ENCODE assay signal across 9 cellular contexts in genomic region chr17:7179317-7180254, GRCh38. TPM values are rescaled to one million over a fixed set of nuclear protein-coding genes. Genes with fewer than 3 reads are reported as not detected.
DNase-seq lines count a peak whose midpoint lies in the region; ATAC-seq and TF ChIP-seq lines count a peak whose summit lies in the region.
"Had no signal": no experiment of that assay in that cellular context is flagged by ENCODE, and none has a peak within 500 bp of the region (broad histone marks: within the 10 kb centered on the region; RNA-seq: fewer than 3 reads in every experiment).

Gene ASGR1 (minus strand): TSS chr17:7179370. CDS start chr17:7178563, 807 bp downstream.

- no peaks in the 10 kb centered on the region for H4K20me1 ChIP-seq in GM23248 (ENCODE audit: insufficient read depth)
- H4K20me1 ChIP-seq in fibroblast of lung (ENCODE audit: control insufficient read depth, extremely low read depth, insufficient read depth, low read length) = no peaks in the 10 kb centered on the region
- no peaks in the 10 kb centered on the region for H4K20me1 ChIP-seq in osteoblast (ENCODE audit: insufficient read depth, low read length)

- DNase-seq in GM23248 (no peak), SK-N-MC (ENCODE audit: low read depth, low spot score) (no peak), fibroblast of lung (ENCODE audit: low read depth in 2 of 2) (no peak), osteoblast (ENCODE audit: insufficient read length, low spot score, missing footprints) (peak; percentile 68), NCI-H82 (lab: John Stamatoyannopoulos, UW) (no peak), NCI-H1092 treated with DMSO at 0.1 percent for 48 hours (lab: John Stamatoyannopoulos, UW) (no peak), NCI-H1048 (lab: John Stamatoyannopoulos, UW) (no peak)
- DNase-seq: stimulated activated CD4-positive, alpha-beta T cell treated with anti-CD3 and anti-CD28 coated beads, Interleukin-12 subunit alpha, Interleukin-12 subunit beta, amount 100 ng/mL, for 4 hours had no signal

- H3K9ac ChIP-seq in GM23248 (no peak within 1 kb of the TSS), SK-N-MC (ENCODE audit: insufficient read length) (peak within 1 kb of the TSS; percentile 71), fibroblast of lung (ENCODE audit: insufficient read depth, low read length) (no peak within 1 kb of the TSS)

- H3K27me3 ChIP-seq in GM23248 (replicated peaks; ENCODE audit: insufficient read depth) (no peaks in the 10 kb centered on the region), fibroblast of lung (ENCODE audit: control insufficient read depth, insufficient read depth, low read length) (peaks cover 2% of the 10 kb centered on the region), osteoblast (ENCODE audit: insufficient read depth, low read length) (peaks cover 4% of the 10 kb centered on the region)

- no peaks in the 10 kb centered on the region for H3K9me2 ChIP-seq in GM23248 (ENCODE audit: insufficient read depth)

- H3K4me1 ChIP-seq in GM23248 (ENCODE audit: insufficient read depth) = 0 out of 2 replicates have a peak, but pooled peaks cover 5% of the 10 kb centered on the region
- H3K4me1 ChIP-seq in fibroblast of lung (ENCODE audit: control insufficient read depth, extremely low read depth, insufficient read depth, low read length) = no peaks in the 10 kb centered on the region
- H3K4me1 ChIP-seq in osteoblast (ENCODE audit: insufficient read depth, low read length) = peaks cover 15% of the 10 kb centered on the region

- no peak for ATAC-seq in HG03378 (IDR thresholded peaks at IDR 0.05; ENCODE audit: unreplicated experiment)

- H3K4me2 ChIP-seq in GM23248 (ENCODE audit: unreplicated experiment) (peak within 1 kb of the TSS; percentile 93), fibroblast of lung (ENCODE audit: extremely low read depth, insufficient read depth, low read length) (peak within 1 kb of the TSS; percentile 98), osteoblast (ENCODE audit: insufficient read depth, low read length) (peak within 1 kb of the TSS; percentile 87)

- H3F3A ChIP-seq in GM23248 (ENCODE audit: insufficient read depth) = no peaks in the 10 kb centered on the region

- H3K79me2 ChIP-seq in GM23248 (ENCODE audit: insufficient read depth) (no peaks in the 10 kb centered on the region), fibroblast of lung (ENCODE audit: control insufficient read depth, insufficient read depth, low read length) (no peaks in the 10 kb centered on the region), osteoblast (ENCODE audit: insufficient read depth, low read length) (no peaks in the 10 kb centered on the region)

- in situ Hi-C loops in GM23248 (cut with MboI) = no loop called here

- TF ChIP-seq CTCF in fibroblast of lung (conservative IDR thresholded peaks at IDR 0.05 in 1 of 2, IDR thresholded peaks at IDR 0.05 in 1 of 2; ENCODE audit: low read depth in 1 of 2, low read length in 2 of 2) (no peak), osteoblast (IDR thresholded peaks at IDR 0.05; ENCODE audit: extremely low read depth, low read depth, low read length) (no peak)

- H3K4me3 ChIP-seq in GM23248 (peak within 1 kb of the TSS; percentile 72; the same call in 1 of the 2 replicates), SK-N-MC (peak within 1 kb of the TSS; percentile 86), fibroblast of lung (replicated peaks in 1 of 4; ENCODE audit: control extremely low read depth in 1 of 4, insufficient read depth in 1 of 4, low read depth in 3 of 4, low read length in 4 of 4) (peak within 1 kb of the TSS in 1 of 4 experiments; percentile 70), osteoblast (ENCODE audit: insufficient read depth, low read length) (peak within 1 kb of the TSS; percentile 72)

- no peaks in the 10 kb centered on the region for H3K9me3 ChIP-seq in GM23248 (ENCODE audit: low read depth)
- no peaks in the 10 kb centered on the region for H3K9me3 ChIP-seq in SK-N-MC (ENCODE audit: low read depth, low read length)
- no peaks in the 10 kb centered on the region for H3K9me3 ChIP-seq in fibroblast of lung (ENCODE audit: control insufficient read depth, insufficient read depth, low read depth, low read length)
- no peaks in the 10 kb centered on the region for H3K9me3 ChIP-seq in osteoblast (ENCODE audit: low read depth, low read length)

- H3K36me3 ChIP-seq in GM23248 (ENCODE audit: low read depth) (no peaks in the 10 kb centered on the region), SK-N-MC (ENCODE audit: insufficient read depth, low read length) (no peaks in the 10 kb centered on the region), fibroblast of lung (ENCODE audit: control insufficient read depth, insufficient read depth, low read length) (no peaks in the 10 kb centered on the region), osteoblast (ENCODE audit: insufficient read depth, low read length) (no peaks in the 10 kb centered on the region)

- 49 to 55% methylated on average over 18 to 20 of the region's 20 CpGs for WGBS in GM23248 (ENCODE audit: low coverage in 1 of 2, low lambda C conversion rate in 2 of 2, missing lambda C conversion rate in 2 of 2), 2 experiments

- H2AFZ ChIP-seq in GM23248 (no peak within 1 kb of the TSS), fibroblast of lung (ENCODE audit: low read length) (no peak within 1 kb of the TSS), osteoblast (ENCODE audit: low read length) (peak within 1 kb of the TSS; percentile 79)

- no peak within 1 kb of the TSS for H3K27ac ChIP-seq in GM23248
- no peak within 1 kb of the TSS for H3K27ac ChIP-seq in SK-N-MC
- no peak within 1 kb of the TSS for H3K27ac ChIP-seq in fibroblast of lung (ENCODE audit: insufficient read depth, low read length)
- H3K27ac ChIP-seq in osteoblast (ENCODE audit: low read depth, low read length) = no peak within 1 kb of the TSS

RNA-seq across cellular contexts. Expression of gene ASGR1, which starts in this region (rescaled TPM):
- total RNA-seq in GM23248 (2014; rRNA removed; shearing (Covaris generic)) = 0.97 TPM in 1 of 2 replicates, not detected in the other
- polyA plus RNA-seq in GM23248 (2016; fragmentation: Nextera tagmentation; extraction: Ambion mirVana) (0.63 and 0.75 TPM in 2 replicates), fibroblast of lung (0.14 and 0.19 TPM in 2 replicates)
- total RNA-seq in fibroblast of lung (0.66 and 0.77 TPM in 2 replicates), osteoblast (0.88 and 1.1 TPM in 2 replicates)
- polyA plus RNA-seq in fibroblast of lung (2012) = 0.40 TPM in 1 of 2 replicates, not detected in the other
- polyA minus RNA-seq in fibroblast of lung (ENCODE audit: low replicate concordance) = 0.37 TPM in 1 of 2 replicates, not detected in the other
